ENCODE assay signal across 22 cellular contexts in the genomic region with DNA sequence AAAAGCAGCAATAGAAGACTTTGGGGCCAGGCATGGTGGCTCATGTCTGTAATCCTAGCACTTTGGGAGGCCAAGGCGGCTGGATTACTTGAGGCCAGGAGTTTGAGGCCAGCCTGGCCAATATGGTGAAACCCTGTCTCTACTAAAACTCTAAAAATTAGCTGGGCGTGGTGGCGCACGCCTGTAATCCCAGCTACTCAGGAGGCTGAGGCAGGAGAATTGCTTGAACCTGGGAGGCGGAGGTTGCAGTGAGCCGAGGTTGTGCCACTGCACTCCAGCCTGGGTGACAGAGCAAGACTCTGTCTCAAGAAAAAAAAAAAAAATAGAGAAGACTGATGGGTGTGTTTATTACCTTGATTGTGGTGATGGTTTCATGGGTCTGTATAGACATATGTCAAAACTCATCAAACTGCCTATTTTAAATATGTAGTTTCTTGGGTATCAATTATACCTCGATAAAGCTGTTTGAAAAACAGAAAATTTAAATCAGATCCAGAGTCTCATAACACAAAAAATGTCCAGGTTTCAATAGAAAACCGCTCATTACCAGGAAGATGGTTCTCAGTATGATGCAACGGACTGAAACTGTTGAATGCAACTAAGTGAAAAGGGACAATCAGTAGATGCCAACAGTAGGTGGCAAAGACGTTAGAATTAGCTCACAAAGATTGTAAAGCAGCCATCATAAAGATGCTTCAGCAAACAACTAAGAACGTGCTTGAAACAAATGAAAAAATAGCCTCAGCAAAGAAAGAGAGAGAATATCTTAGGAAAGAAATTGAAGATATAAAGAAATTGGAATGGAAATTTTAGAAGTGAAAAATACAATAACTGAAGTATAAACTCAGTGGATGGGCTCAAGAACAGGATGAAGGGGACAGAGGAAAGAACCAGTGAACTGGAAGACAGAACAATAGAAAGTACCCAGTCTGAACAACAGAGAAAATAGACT. TPM values are rescaled to one million over a fixed set of nuclear protein-coding genes. Genes with fewer than 3 reads are reported as not detected.
A peak's percentile ranks its signal among the peaks of the same experiment; 100 is the strongest.
DNase-seq lines count a peak whose midpoint lies in the region; ATAC-seq, FAIRE-seq and TF ChIP-seq lines count a peak whose summit lies in the region.
"Had no signal": no experiment of that assay in that cellular context is flagged by ENCODE, and none has a peak within 500 bp of the region (broad histone marks: within the 10 kb centered on the region; RNA-seq: fewer than 3 reads in every experiment).

No MANE protein-coding gene starts in this region.

- FAIRE-seq in K562 (lab: Jason Lieb, UNC) = peak; percentile 32
- FAIRE-seq: A204.1, GM12892, H54 had no signal

- H3K4me1 ChIP-seq in K562 (replicated peaks in 1 of 2; ENCODE audit: control insufficient read depth in 2 of 2, insufficient read depth in 2 of 2, low read length in 2 of 2) = peaks cover 4 to 12% of the 10 kb centered on the region in 2 experiments; a peak in 3 of 5 replicates
- H3K4me1 ChIP-seq: BLaER1 had no signal

- H3K27ac Mint-ChIP-seq in stimulated activated naive CD8-positive, alpha-beta T cell treated with anti-CD3 and anti-CD28 coated beads, Interleukin-15, amount 100 ng/mL, for 72 hours = peak overlapping the region in 1 of 2 donors; percentile 70
- H3K27ac Mint-ChIP-seq in progenitor cell of endocrine pancreas = peak overlapping the region; percentile 39
- H3K27ac Mint-ChIP-seq: CD8-positive, alpha-beta memory T cell had no signal

- H3K4me2 ChIP-seq in K562 (ENCODE audit: insufficient read depth, low read length) = no peak overlapping the region
- H3K4me2 ChIP-seq: BLaER1 had no signal

- TF ChIP-seq CTCF in K562 (IDR thresholded peaks at IDR 0.05 in 2 of 3, conservative IDR thresholded peaks at IDR 0.05 in 1 of 3; ENCODE audit: insufficient read depth in 2 of 3, low read depth in 1 of 3, low read length in 3 of 3) (no peak), progenitor cell of endocrine pancreas (IDR thresholded peaks at IDR 0.05; ENCODE audit: unreplicated experiment) (no peak)

- no peak overlapping the region for H3K27ac ChIP-seq in K562 (ENCODE audit: extremely low read depth, low read depth, low read length)
- H3K27ac ChIP-seq: BLaER1, SK-N-MC had no signal

- peaks cover 2 to 3% of the 10 kb centered on the region in 2 experiments; a peak in 3 of 5 replicates for H3K27me3 ChIP-seq in K562 (ENCODE audit: control insufficient read depth in 2 of 2, insufficient read depth in 2 of 2, low read length in 2 of 2)
- H3K27me3 ChIP-seq: BLaER1 had no signal

- 42% methylated on average over 11 of the region's 11 CpGs for WGBS in K562 (ENCODE audit: insufficient coverage, low coverage, missing lambda C conversion rate)

- CTCF ChIA-PET in K562 (lab: Yijun Ruan, JAX; ENCODE audit: low intra/inter-chr PET ratio) = interaction anchor here (0.5 to 5.5 kb wide), 5 partner anchors 36 to 381 kb away, joined by 3 to 113 read pairs (median 3); no protein-coding TSS in a partner anchor

- no peaks in the 10 kb centered on the region for H3K36me3 ChIP-seq in K562 (ENCODE audit: control insufficient read depth, insufficient read depth, low read length)
- H3K36me3 ChIP-seq: BLaER1 had no signal

- peak overlapping the region; percentile 16; the same call in 1 of the 2 replicates for H2AFZ ChIP-seq in K562 (ENCODE audit: low read depth, low read length)

- TF ChIP-seq POLR2A in K562 (conservative IDR thresholded peaks at IDR 0.05) = no peak

- H3K79me2 ChIP-seq in K562 (ENCODE audit: control insufficient read depth, insufficient read depth, low read length) = no peaks in the 10 kb centered on the region

- peaks cover 53% of the 10 kb centered on the region for H3K27me3 Mint-ChIP-seq in stimulated activated naive CD8-positive, alpha-beta T cell treated with anti-CD3 and anti-CD28 coated beads, Interleukin-15, amount 100 ng/mL, for 72 hours
- peaks cover 25% of the 10 kb centered on the region for H3K27me3 Mint-ChIP-seq in progenitor cell of endocrine pancreas

- DNase-seq in stimulated activated naive CD8-positive, alpha-beta T cell treated with anti-CD3 and anti-CD28 coated beads, Interleukin-15, amount 100 ng/mL, for 72 hours = no peak
- DNase-seq in stimulated activated naive CD8-positive, alpha-beta T cell treated with anti-CD3 and anti-CD28 coated beads, Interleukin-15, Interleukin-2, amounts not matched to agents 100 U/mL and 50 U/mL, for 24 hours = no peak
- DNase-seq in NCI-H69 (lab: John Stamatoyannopoulos, UW) = peak; percentile 23
- DNase-seq in K562 (ENCODE audit: extremely low read depth in 1 of 4, low spot score in 3 of 4) = no peak
- no peak for DNase-seq in progenitor cell of endocrine pancreas (ENCODE audit: low spot score, unreplicated experiment)
- DNase-seq in activated naive CD4-positive, alpha-beta T cell treated with Interleukin-2 at 50 U/mL for 16 hours = no peak
- no peak for DNase-seq in AG20443 (ENCODE audit: low spot score)
- no peak for DNase-seq in stimulated activated CD4-positive, alpha-beta T cell treated with anti-CD3 and anti-CD28 coated beads, Interleukin-4, amount 100 ng/mL, for 1 hour
- DNase-seq: CD8-positive, alpha-beta memory T cell; DMS53; Karpas-422; MM.1S; NCI-H187; NCI-H2107; NCI-H226; NCI-H524 treated with DMSO at 0.1 percent for 48 hours; SHP77 had no signal

- peak; percentile 89 for TF ChIP-seq EP300 in K562 (IDR thresholded peaks at IDR 0.05; ENCODE audit: low read length)

- no peak overlapping the region for H3K4me3 Mint-ChIP-seq in stimulated activated naive CD8-positive, alpha-beta T cell treated with anti-CD3 and anti-CD28 coated beads, Interleukin-15, amount 100 ng/mL, for 72 hours
- no peak overlapping the region for H3K4me3 Mint-ChIP-seq in progenitor cell of endocrine pancreas (ENCODE audit: low read depth)
- H3K4me3 Mint-ChIP-seq: CD8-positive, alpha-beta memory T cell had no signal

- peak; percentile 45 for ATAC-seq in stimulated activated naive CD8-positive, alpha-beta T cell treated with anti-CD3 and anti-CD28 coated beads, Interleukin-15, amount 100 ng/mL, for 72 hours
- no peak for ATAC-seq in stimulated activated naive CD8-positive, alpha-beta T cell treated with anti-CD3 and anti-CD28 coated beads, Interleukin-15, Interleukin-2, amounts not matched to agents 100 U/mL and 50 U/mL, for 24 hours
- ATAC-seq in K562 = peak; percentile 33

- H3K36me3 Mint-ChIP-seq in progenitor cell of endocrine pancreas (ENCODE audit: insufficient read depth) = no peaks in the 10 kb centered on the region

- no peak overlapping the region for H3K4me3 ChIP-seq in K562
- H3K4me3 ChIP-seq: BLaER1, SK-N-MC had no signal

- H3K9me3 ChIP-seq in K562 (replicated peaks; ENCODE audit: control insufficient read depth, insufficient read depth, low read depth, low read length) = 0 out of 2 replicates have a peak, but pooled peaks cover 2% of the 10 kb centered on the region

- H3K9me3 Mint-ChIP-seq in stimulated activated naive CD8-positive, alpha-beta T cell treated with anti-CD3 and anti-CD28 coated beads, Interleukin-15, amount 100 ng/mL, for 72 hours = peaks cover 0 to 7% of the 10 kb centered on the region in 2 donors
- H3K9me3 Mint-ChIP-seq in progenitor cell of endocrine pancreas (ENCODE audit: low read depth) = peaks cover 5% of the 10 kb centered on the region
- H3K9me3 Mint-ChIP-seq: CD8-positive, alpha-beta memory T cell had no signal

- intact Hi-C loops in K562 (cut with micrococcal nuclease) = no loop called here

- peak in 1 of 2 experiments; percentile 5; a peak in 2 of 4 replicates for TF ChIP-seq RAD21 in K562 (CRISPR knock-in tag; conservative IDR thresholded peaks at IDR 0.05 in 1 of 2, IDR thresholded peaks at IDR 0.05 in 1 of 2)

- H3K4me1 Mint-ChIP-seq in stimulated activated naive CD8-positive, alpha-beta T cell treated with anti-CD3 and anti-CD28 coated beads, Interleukin-15, amount 100 ng/mL, for 72 hours = peaks cover 6% of the 10 kb centered on the region
- H3K4me1 Mint-ChIP-seq in progenitor cell of endocrine pancreas (ENCODE audit: low read depth) = no peaks in the 10 kb centered on the region
- H3K4me1 Mint-ChIP-seq: CD8-positive, alpha-beta memory T cell had no signal

- POLR2A ChIA-PET in K562 (lab: Yijun Ruan, JAX) = interaction anchor here (0.7 to 10.5 kb wide), 9 partner anchors 8 to 43 kb away, joined by 3 to 80 read pairs (median 4); no protein-coding TSS in a partner anchor

- no peaks in the 10 kb centered on the region for H4K20me1 ChIP-seq in K562 (replicated peaks; ENCODE audit: control insufficient read depth, insufficient read depth, low read length)
- H4K20me1 ChIP-seq: BLaER1 had no signal

- H3K9ac ChIP-seq in K562 (ENCODE audit: insufficient read depth in 1 of 2, low read depth in 2 of 2, low read length in 2 of 2) = no peak overlapping the region
- H3K9ac ChIP-seq: BLaER1 had no signal

- in situ Hi-C loops in K562 (cut with MboI) = no loop called here

- no peaks in the 10 kb centered on the region for H3K9me1 ChIP-seq in K562 (ENCODE audit: control insufficient read depth, insufficient read depth, low read length)

- BruUV-seq in K562 (replicated peaks; lab: Mats Ljungman, UMichigan) = no TSS peak

RNA-seq across cellular contexts. Expression of gene SEPTIN5, which starts 33.1 kb away (rescaled TPM):
- 625 and 1,610 TPM in 2 replicates for total RNA-seq in K562 (2011; cell fraction: chromatin; rRNA removed; ENCODE audit: low replicate concordance)
- total RNA-seq in K562 (2011; cell fraction: nucleolus; rRNA removed) = 538 and 650 TPM in 2 replicates
- 407 and 495 TPM in 2 replicates for total RNA-seq in K562 (2011; cell fraction: nucleoplasm; rRNA removed)
- total RNA-seq in K562 (2014; rRNA removed) = 116 and 125 TPM in 2 replicates
- total RNA-seq in K562 (2014; rRNA removed; fragmentation: Illumina TruSeq; extraction: Trizol) = 92.5 and 94.6 TPM in 2 replicates
- total RNA-seq in K562 (2015; rRNA removed; fragmentation: Illumina TruSeq; extraction: Trizol) = 28.1 and 34.9 TPM in 2 replicates
- 177 and 195 TPM in 2 replicates for total RNA-seq in K562 (2021)
- polyA plus RNA-seq in K562 (2011; rRNA removed) = 119 and 238 TPM in 2 replicates
- 143 and 156 TPM in 2 replicates for polyA plus RNA-seq in K562 (2011; cell fraction: cytosol; rRNA removed)
- polyA plus RNA-seq in K562 (2011; cell fraction: nucleus; rRNA removed) = 671 and 957 TPM in 2 replicates
- polyA plus RNA-seq in K562 (2012) = 122 and 123 TPM in 2 replicates
- polyA plus RNA-seq in K562 (2014; fragmentation: Illumina TruSeq; extraction: Trizol) = 135 and 164 TPM in 2 replicates
- polyA plus RNA-seq in K562 (2014; fragmentation: Nextera tagmentation; extraction: Ambion mirVana) = 1 to 10 TPM in 1 of 2 experiments, under 1 TPM in 1; 0.03 to 1.9 TPM
- 129 and 135 TPM in 2 replicates for polyA plus RNA-seq in K562 (2014; rRNA removed)
- polyA minus RNA-seq in K562 (2011; rRNA and poly(A)+ RNA removed) = 306 and 458 TPM in 2 replicates
- polyA minus RNA-seq in K562 (2011; cell fraction: cytosol; rRNA and poly(A)+ RNA removed) = 83.2 and 205 TPM in 2 replicates
- 284 and 666 TPM in 2 replicates for polyA minus RNA-seq in K562 (2011; cell fraction: nucleus; rRNA and poly(A)+ RNA removed)
- total RNA-seq in progenitor cell of endocrine pancreas = 32.0 and 34.5 TPM in 2 replicates
- polyA plus RNA-seq: CD8-positive, alpha-beta memory T cell had no signal

RNA-seq across cellular contexts. Expression of gene GP1BB, which starts 42.2 kb away (rescaled TPM):
- total RNA-seq in K562 (2011; cell fraction: chromatin; rRNA removed; ENCODE audit: low replicate concordance) = 12.5 and 89.3 TPM in 2 replicates
- total RNA-seq in K562 (2011; cell fraction: nucleolus; rRNA removed) = 145 and 149 TPM in 2 replicates
- 44.7 and 52.3 TPM in 2 replicates for total RNA-seq in K562 (2011; cell fraction: nucleoplasm; rRNA removed)
- total RNA-seq in K562 (2014; rRNA removed) = 85.2 and 90.0 TPM in 2 replicates
- total RNA-seq in K562 (2014; rRNA removed; fragmentation: Illumina TruSeq; extraction: Trizol) = 2.1 and 2.8 TPM in 2 replicates
- total RNA-seq in K562 (2015; rRNA removed; fragmentation: Illumina TruSeq; extraction: Trizol) = 1.6 and 5.2 TPM in 2 replicates
- 139 and 162 TPM in 2 replicates for total RNA-seq in K562 (2021)
- 9.2 and 33.6 TPM in 2 replicates for polyA plus RNA-seq in K562 (2011; rRNA removed)
- 60.0 and 286 TPM in 2 replicates for polyA plus RNA-seq in K562 (2011; cell fraction: cytosol; rRNA removed)
- polyA plus RNA-seq in K562 (2011; cell fraction: nucleus; rRNA removed) = 103 and 165 TPM in 2 replicates
- polyA plus RNA-seq in K562 (2012) = 49.9 and 97.0 TPM in 2 replicates
- polyA plus RNA-seq in K562 (2014; fragmentation: Illumina TruSeq; extraction: Trizol) = 1.6 and 15.2 TPM in 2 replicates
- 1 to 10 TPM in 1 of 2 experiments, under 1 TPM in 1; 0.69 to 1.1 TPM for polyA plus RNA-seq in K562 (2014; fragmentation: Nextera tagmentation; extraction: Ambion mirVana)
- 110 and 150 TPM in 2 replicates for polyA plus RNA-seq in K562 (2014; rRNA removed)
- 2.4 and 2.8 TPM in 2 replicates for polyA minus RNA-seq in K562 (2011; rRNA and poly(A)+ RNA removed)
- 43.2 and 113 TPM in 2 replicates for polyA minus RNA-seq in K562 (2011; cell fraction: cytosol; rRNA and poly(A)+ RNA removed)
- 19.4 and 37.3 TPM in 2 replicates for polyA minus RNA-seq in K562 (2011; cell fraction: nucleus; rRNA and poly(A)+ RNA removed)
- 5.8 and 7.7 TPM in 2 replicates for total RNA-seq in progenitor cell of endocrine pancreas
- total RNA-seq: CD8-positive, alpha-beta memory T cell had no signal
- polyA plus RNA-seq: CD8-positive, alpha-beta memory T cell had no signal
